In the genomic region with DNA sequence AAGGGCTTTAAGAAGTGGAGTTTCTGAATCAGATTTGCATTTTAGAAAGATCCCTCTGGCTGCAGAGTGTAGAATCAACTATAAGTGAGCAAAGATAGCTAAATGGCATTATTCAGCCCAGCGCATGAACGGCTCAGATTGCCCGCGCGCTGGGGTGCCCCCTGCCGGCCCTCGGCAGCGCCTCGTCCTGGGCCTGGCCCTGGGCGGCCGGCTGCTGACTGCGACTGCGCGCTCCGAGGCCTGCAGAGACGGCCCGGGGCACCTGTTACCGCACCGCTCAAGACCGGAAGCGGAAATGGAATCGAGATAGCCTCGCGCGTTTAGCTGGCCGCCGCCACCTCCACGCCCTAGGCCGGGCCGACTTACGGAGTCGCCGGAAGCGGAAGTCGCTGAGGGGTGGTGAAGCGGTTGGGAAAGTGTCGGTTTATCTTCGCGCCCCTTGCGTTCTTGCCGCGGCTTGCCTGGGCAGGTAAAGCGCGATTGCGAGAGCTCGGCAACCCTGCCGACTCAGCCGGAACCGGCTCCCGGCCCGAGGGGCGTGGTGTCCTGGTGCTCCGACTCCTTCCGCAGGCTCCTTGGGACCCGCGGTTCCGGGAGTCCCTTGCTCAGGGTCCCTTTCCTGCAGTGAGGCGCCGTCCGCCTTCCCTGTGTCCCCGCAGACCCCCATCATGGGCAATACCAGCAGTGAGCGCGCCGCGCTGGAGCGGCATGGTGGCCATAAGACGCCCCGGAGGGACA, we compare ENCODE assay signal across 1 cellular context.
A peak's percentile ranks its signal among the peaks of the same experiment; 100 is the strongest.
TF ChIP-seq lines count a peak whose summit lies in the region.

PRKAB1 (plus strand) TSS at position 557 of the 738 bp plus-strand sequence; CDS start at position 669, 112 bp downstream.

TF ChIP-seq in HepG2, 621 proteins besides CTCF, POLR2A, EP300 and RAD21 (continued from another document and continues in another):
- TF ChIP-seq KDM5A (IDR thresholded peaks at IDR 0.05; ENCODE audit: borderline replicate concordance, low read length) = peak; percentile 60
- no peak for TF ChIP-seq CENPT (CRISPR knock-in tag; IDR thresholded peaks at IDR 0.05; ENCODE audit: low read depth)
- TF ChIP-seq ZFP82 (CRISPR knock-in tag; IDR thresholded peaks at IDR 0.05; ENCODE audit: borderline replicate concordance) = peak; percentile 73; the same call in 1 of the 2 replicates
- 0 out of 2 replicates have a peak, but pooled peaks have one; percentile 62 for TF ChIP-seq ZNF879 (CRISPR knock-in tag; IDR thresholded peaks at IDR 0.05)
- TF ChIP-seq JUNB (CRISPR knock-in tag; IDR thresholded peaks at IDR 0.05; ENCODE audit: borderline replicate concordance) = no peak
- TF ChIP-seq SP2 (CRISPR knock-in tag; IDR thresholded peaks at IDR 0.05) = peak; percentile 54
- TF ChIP-seq MED13 (CRISPR knock-in tag; IDR thresholded peaks at IDR 0.05) = no peak
- TF ChIP-seq ZNF446 (CRISPR knock-in tag; IDR thresholded peaks at IDR 0.05) = no peak
- TF ChIP-seq ZNF737 (CRISPR knock-in tag; IDR thresholded peaks at IDR 0.05; ENCODE audit: borderline replicate concordance) = no peak
- TF ChIP-seq RFXANK (CRISPR knock-in tag; IDR thresholded peaks at IDR 0.05) = no peak
- no peak for TF ChIP-seq NONO (IDR thresholded peaks at IDR 0.05)
- peak; percentile 80 for TF ChIP-seq NONO (CRISPR knock-in tag; conservative IDR thresholded peaks at IDR 0.05)
- no peak for TF ChIP-seq REXO4 (CRISPR knock-in tag; IDR thresholded peaks at IDR 0.05; ENCODE audit: borderline replicate concordance)
- 0 out of 2 replicates have a peak, but pooled peaks have one; percentile 32 for TF ChIP-seq SIN3B (IDR thresholded peaks at IDR 0.05; ENCODE audit: low read length)
- no peak for TF ChIP-seq ZMYM3 (CRISPR knock-in tag; IDR thresholded peaks at IDR 0.05)
- no peak; the same call in 1 of the 2 replicates for TF ChIP-seq ZNF558 (CRISPR knock-in tag; IDR thresholded peaks at IDR 0.05; ENCODE audit: borderline replicate concordance)
- TF ChIP-seq ZNF451 (CRISPR knock-in tag; IDR thresholded peaks at IDR 0.05) = no peak
- TF ChIP-seq ATAD3A (CRISPR knock-in tag; IDR thresholded peaks at IDR 0.05) = no peak
- TF ChIP-seq POLR2G (IDR thresholded peaks at IDR 0.05; ENCODE audit: low read depth, low read length) = peak; percentile 87
- TF ChIP-seq, protein P1, sequence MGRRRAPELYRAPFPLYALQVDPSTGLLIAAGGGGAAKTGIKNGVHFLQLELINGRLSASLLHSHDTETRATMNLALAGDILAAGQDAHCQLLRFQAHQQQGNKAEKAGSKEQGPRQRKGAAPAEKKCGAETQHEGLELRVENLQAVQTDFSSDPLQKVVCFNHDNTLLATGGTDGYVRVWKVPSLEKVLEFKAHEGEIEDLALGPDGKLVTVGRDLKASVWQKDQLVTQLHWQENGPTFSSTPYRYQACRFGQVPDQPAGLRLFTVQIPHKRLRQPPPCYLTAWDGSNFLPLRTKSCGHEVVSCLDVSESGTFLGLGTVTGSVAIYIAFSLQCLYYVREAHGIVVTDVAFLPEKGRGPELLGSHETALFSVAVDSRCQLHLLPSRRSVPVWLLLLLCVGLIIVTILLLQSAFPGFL (CRISPR knock-in tag; IDR thresholded peaks at IDR 0.05) = no peak
- TF ChIP-seq ZNF704 (CRISPR knock-in tag; IDR thresholded peaks at IDR 0.05; ENCODE audit: borderline replicate concordance) = no peak
- TF ChIP-seq ELF4 (CRISPR knock-in tag; IDR thresholded peaks at IDR 0.05; ENCODE audit: borderline replicate concordance) = peak; percentile 94
- no peak for TF ChIP-seq ZNF484 (CRISPR knock-in tag; IDR thresholded peaks at IDR 0.05; ENCODE audit: borderline replicate concordance, low read depth)
- TF ChIP-seq ZBTB38 (CRISPR knock-in tag; IDR thresholded peaks at IDR 0.05) = peak; percentile 58
- TF ChIP-seq, protein P2, sequence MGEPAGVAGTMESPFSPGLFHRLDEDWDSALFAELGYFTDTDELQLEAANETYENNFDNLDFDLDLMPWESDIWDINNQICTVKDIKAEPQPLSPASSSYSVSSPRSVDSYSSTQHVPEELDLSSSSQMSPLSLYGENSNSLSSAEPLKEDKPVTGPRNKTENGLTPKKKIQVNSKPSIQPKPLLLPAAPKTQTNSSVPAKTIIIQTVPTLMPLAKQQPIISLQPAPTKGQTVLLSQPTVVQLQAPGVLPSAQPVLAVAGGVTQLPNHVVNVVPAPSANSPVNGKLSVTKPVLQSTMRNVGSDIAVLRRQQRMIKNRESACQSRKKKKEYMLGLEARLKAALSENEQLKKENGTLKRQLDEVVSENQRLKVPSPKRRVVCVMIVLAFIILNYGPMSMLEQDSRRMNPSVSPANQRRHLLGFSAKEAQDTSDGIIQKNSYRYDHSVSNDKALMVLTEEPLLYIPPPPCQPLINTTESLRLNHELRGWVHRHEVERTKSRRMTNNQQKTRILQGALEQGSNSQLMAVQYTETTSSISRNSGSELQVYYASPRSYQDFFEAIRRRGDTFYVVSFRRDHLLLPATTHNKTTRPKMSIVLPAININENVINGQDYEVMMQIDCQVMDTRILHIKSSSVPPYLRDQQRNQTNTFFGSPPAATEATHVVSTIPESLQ (CRISPR knock-in tag; conservative IDR thresholded peaks at IDR 0.05) = no peak
- no peak for TF ChIP-seq ADNP (CRISPR knock-in tag; IDR thresholded peaks at IDR 0.05)
- TF ChIP-seq DMAP1 (CRISPR knock-in tag; IDR thresholded peaks at IDR 0.05) = peak; percentile 66; the same call in 1 of the 2 replicates
- no peak for TF ChIP-seq CCAR2 (optimal IDR thresholded peaks at IDR 0.05; ENCODE audit: low read depth, low read length)
- no peak for TF ChIP-seq JUND (CRISPR knock-in tag; IDR thresholded peaks at IDR 0.05)
- no peak for TF ChIP-seq FOSL1 (CRISPR knock-in tag; IDR thresholded peaks at IDR 0.05; ENCODE audit: borderline replicate concordance)
- TF ChIP-seq THYN1 (CRISPR knock-in tag; IDR thresholded peaks at IDR 0.05; ENCODE audit: borderline replicate concordance, low read depth) = no peak
- TF ChIP-seq RBM39 (IDR thresholded peaks at IDR 0.05; ENCODE audit: low read depth, low read length, poor library complexity, severe bottlenecking) = no peak
- no peak for TF ChIP-seq ZNF44 (CRISPR knock-in tag; IDR thresholded peaks at IDR 0.05)
- peak; percentile 73 for TF ChIP-seq ZNF709 (CRISPR knock-in tag; IDR thresholded peaks at IDR 0.05)
- peak; percentile 53; the same call in 1 of the 2 replicates for TF ChIP-seq FOXP4 (CRISPR knock-in tag; IDR thresholded peaks at IDR 0.05)
- no peak for TF ChIP-seq ZNF678 (CRISPR knock-in tag; IDR thresholded peaks at IDR 0.05)
- TF ChIP-seq SMAD9 (CRISPR knock-in tag; IDR thresholded peaks at IDR 0.05) = no peak
- TF ChIP-seq, protein P3, sequence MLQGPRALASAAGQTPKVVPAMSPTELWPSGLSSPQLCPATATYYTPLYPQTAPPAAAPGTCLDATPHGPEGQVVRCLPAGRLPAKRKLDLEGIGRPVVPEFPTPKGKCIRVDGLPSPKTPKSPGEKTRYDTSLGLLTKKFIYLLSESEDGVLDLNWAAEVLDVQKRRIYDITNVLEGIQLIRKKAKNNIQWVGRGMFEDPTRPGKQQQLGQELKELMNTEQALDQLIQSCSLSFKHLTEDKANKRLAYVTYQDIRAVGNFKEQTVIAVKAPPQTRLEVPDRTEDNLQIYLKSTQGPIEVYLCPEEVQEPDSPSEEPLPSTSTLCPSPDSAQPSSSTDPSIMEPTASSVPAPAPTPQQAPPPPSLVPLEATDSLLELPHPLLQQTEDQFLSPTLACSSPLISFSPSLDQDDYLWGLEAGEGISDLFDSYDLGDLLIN (CRISPR knock-in tag; IDR thresholded peaks at IDR 0.05; ENCODE audit: borderline replicate concordance) = peak; percentile 86; the same call in 1 of the 2 replicates
- peak; percentile 88 for TF ChIP-seq MXD4 (CRISPR knock-in tag; IDR thresholded peaks at IDR 0.05)
- peak; percentile 82; the same call in 1 of the 2 replicates for TF ChIP-seq ZNF280B (CRISPR knock-in tag; IDR thresholded peaks at IDR 0.05; ENCODE audit: borderline replicate concordance)
- TF ChIP-seq PITX1 (CRISPR knock-in tag; IDR thresholded peaks at IDR 0.05) = 0 out of 2 replicates have a peak, but pooled peaks have one; percentile 50
- TF ChIP-seq ZNF24 (IDR thresholded peaks at IDR 0.05) = no peak
- 0 out of 2 replicates have a peak, but pooled peaks have one; percentile 86 for TF ChIP-seq ZNF567 (CRISPR knock-in tag; IDR thresholded peaks at IDR 0.05; ENCODE audit: borderline replicate concordance)
- TF ChIP-seq XBP1 (CRISPR knock-in tag; IDR thresholded peaks at IDR 0.05) = no peak
- TF ChIP-seq PCBP1 (IDR thresholded peaks at IDR 0.05; ENCODE audit: borderline replicate concordance, low read depth, low read length) = no peak
- 0 out of 2 replicates have a peak, but pooled peaks have one; percentile 52 for TF ChIP-seq ARNTL (CRISPR knock-in tag; IDR thresholded peaks at IDR 0.05)
- TF ChIP-seq, protein P4, sequence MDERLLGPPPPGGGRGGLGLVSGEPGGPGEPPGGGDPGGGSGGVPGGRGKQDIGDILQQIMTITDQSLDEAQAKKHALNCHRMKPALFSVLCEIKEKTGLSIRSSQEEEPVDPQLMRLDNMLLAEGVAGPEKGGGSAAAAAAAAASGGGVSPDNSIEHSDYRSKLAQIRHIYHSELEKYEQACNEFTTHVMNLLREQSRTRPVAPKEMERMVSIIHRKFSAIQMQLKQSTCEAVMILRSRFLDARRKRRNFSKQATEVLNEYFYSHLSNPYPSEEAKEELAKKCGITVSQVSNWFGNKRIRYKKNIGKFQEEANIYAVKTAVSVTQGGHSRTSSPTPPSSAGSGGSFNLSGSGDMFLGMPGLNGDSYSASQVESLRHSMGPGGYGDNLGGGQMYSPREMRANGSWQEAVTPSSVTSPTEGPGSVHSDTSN (CRISPR knock-in tag; IDR thresholded peaks at IDR 0.05) = no peak
- TF ChIP-seq, protein P5, sequence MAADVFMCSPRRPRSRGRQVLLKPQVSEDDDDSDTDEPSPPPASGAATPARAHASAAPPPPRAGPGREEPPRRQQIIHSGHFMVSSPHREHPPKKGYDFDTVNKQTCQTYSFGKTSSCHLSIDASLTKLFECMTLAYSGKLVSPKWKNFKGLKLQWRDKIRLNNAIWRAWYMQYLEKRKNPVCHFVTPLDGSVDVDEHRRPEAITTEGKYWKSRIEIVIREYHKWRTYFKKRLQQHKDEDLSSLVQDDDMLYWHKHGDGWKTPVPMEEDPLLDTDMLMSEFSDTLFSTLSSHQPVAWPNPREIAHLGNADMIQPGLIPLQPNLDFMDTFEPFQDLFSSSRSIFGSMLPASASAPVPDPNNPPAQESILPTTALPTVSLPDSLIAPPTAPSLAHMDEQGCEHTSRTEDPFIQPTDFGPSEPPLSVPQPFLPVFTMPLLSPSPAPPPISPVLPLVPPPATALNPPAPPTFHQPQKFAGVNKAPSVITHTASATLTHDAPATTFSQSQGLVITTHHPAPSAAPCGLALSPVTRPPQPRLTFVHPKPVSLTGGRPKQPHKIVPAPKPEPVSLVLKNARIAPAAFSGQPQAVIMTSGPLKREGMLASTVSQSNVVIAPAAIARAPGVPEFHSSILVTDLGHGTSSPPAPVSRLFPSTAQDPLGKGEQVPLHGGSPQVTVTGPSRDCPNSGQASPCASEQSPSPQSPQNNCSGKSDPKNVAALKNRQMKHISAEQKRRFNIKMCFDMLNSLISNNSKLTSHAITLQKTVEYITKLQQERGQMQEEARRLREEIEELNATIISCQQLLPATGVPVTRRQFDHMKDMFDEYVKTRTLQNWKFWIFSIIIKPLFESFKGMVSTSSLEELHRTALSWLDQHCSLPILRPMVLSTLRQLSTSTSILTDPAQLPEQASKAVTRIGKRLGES (CRISPR knock-in tag; IDR thresholded peaks at IDR 0.05; ENCODE audit: borderline replicate concordance) = no peak
- TF ChIP-seq ZNF784 (CRISPR knock-in tag; IDR thresholded peaks at IDR 0.05; ENCODE audit: borderline replicate concordance) = peak; percentile 48; the same call in 1 of the 2 replicates
- TF ChIP-seq CHD4 (IDR thresholded peaks at IDR 0.05; ENCODE audit: borderline replicate concordance, low read length) = no peak
- TF ChIP-seq ZNF3 (CRISPR knock-in tag; IDR thresholded peaks at IDR 0.05) = no peak
